24 cellular contexts compared by ENCODE assay signal in the genomic region with DNA sequence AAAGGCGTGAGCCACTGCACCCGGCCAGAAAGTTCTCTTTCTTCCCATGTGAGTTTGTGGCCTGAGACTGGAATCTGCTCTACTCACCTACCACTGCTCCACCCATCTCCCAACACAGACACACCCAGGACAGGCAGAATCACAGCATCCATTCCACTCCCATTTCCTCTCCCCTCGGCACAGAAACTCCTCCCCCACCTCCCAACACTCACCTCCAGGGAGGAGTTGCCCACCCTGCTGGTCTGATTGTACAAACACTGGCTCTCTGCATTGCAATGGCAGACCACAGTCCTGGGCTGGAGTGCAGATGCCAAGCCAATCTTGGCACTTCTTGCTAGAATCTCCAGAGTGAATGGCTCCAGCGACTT. TPM values are rescaled to one million over a fixed set of nuclear protein-coding genes. Genes with fewer than 3 reads are reported as not detected.
A peak's percentile ranks its signal among the peaks of the same experiment; 100 is the strongest.
DNase-seq lines count a peak whose midpoint lies in the region; ATAC-seq, FAIRE-seq and TF ChIP-seq lines count a peak whose summit lies in the region.
"Had no signal": no experiment of that assay in that cellular context is flagged by ENCODE, and none has a peak within 500 bp of the region (broad histone marks: within the 10 kb centered on the region; RNA-seq: fewer than 3 reads in every experiment).

No MANE protein-coding gene starts in this region.

- H4K8ac ChIP-seq in neuronal stem cell (ENCODE audit: low read depth, low read length): no peak overlapping the region

- no CpG with 5 or more reads among the region's 4 CpGs for WGBS in neuronal stem cell (ENCODE audit: extremely low coverage in 2 of 2, insufficient read length in 2 of 2, insufficient replicate concordance in 1 of 2), 2 donors

- no peaks in the 10 kb centered on the region for H3K36me3 Mint-ChIP-seq in activated CD8-positive, alpha-beta T cell treated with anti-CD3 and anti-CD28 coated beads for 36 hours (ENCODE audit: low read depth)

- no peak overlapping the region for H3K9ac ChIP-seq in neuronal stem cell (ENCODE audit: low read depth, low read length, poor library complexity)

- H2AFZ ChIP-seq in neuronal stem cell (ENCODE audit: low read length): no peak overlapping the region

- no peak overlapping the region for H3K18ac ChIP-seq in neuronal stem cell (ENCODE audit: low read length)

- DNase-seq in NCI-H82 (lab: John Stamatoyannopoulos, UW) (peak; percentile 35), NCI-H82 treated with DMSO at 0.1 percent for 48 hours (lab: John Stamatoyannopoulos, UW; ENCODE audit: unreplicated experiment) (no peak), NCI-H226 (peak; percentile 43), neuronal stem cell (ENCODE audit: low spot score) (no peak), DMS79 treated with DMSO at 0.1 percent for 48 hours (lab: John Stamatoyannopoulos, UW) (no peak), RCC 7860 (ENCODE audit: low spot score) (no peak)
- no peak for DNase-seq in activated CD8-positive, alpha-beta T cell treated with anti-CD3 and anti-CD28 coated beads for 36 hours
- DNase-seq: activated T-cell treated with anti-CD3 and anti-CD28 coated beads, Interleukin-2, amount 50 U/mL, for 4 hours; cortex of kidney; NCI-H1048; NCI-H2029 treated with DMSO at 0.1 percent for 48 hours; NCI-H510A treated with DMSO at 0.1 percent for 48 hours; SJCRH30; T-helper 17 cell; uterus had no signal

- peaks cover 13% of the 10 kb centered on the region for H3K4me1 Mint-ChIP-seq in activated CD8-positive, alpha-beta T cell treated with anti-CD3 and anti-CD28 coated beads for 36 hours (ENCODE audit: low read depth)

- H3K4me3 ChIP-seq in neuronal stem cell (ENCODE audit: low read length in 2 of 2): no peak overlapping the region
- H3K4me3 ChIP-seq: BLaER1 treated with 17β-estradiol and CSF1 and Interleukin-3, amounts not matched to agents 10 nM and 100 nM; K562; SJCRH30; uterus had no signal

- CTCF ChIA-PET in activated CD8-positive, alpha-beta T cell treated with anti-CD3 and anti-CD28 coated beads for 36 hours (lab: Charles Lee): no interaction called here

- FAIRE-seq in RCC 7860 (lab: Jason Lieb, UNC): no peak
- FAIRE-seq: GM12892, islet of Langerhans, K562 had no signal

- H2BK12ac ChIP-seq in neuronal stem cell (ENCODE audit: low read length): no peak overlapping the region

- H3K9me3 ChIP-seq in neuronal stem cell (replicated peaks in 1 of 2; ENCODE audit: control insufficient read depth in 2 of 2, insufficient read depth in 1 of 2, low read depth in 1 of 2, low read length in 2 of 2): no peaks in the 10 kb centered on the region
- H3K9me3 ChIP-seq: BLaER1 treated with 17β-estradiol and CSF1 and Interleukin-3, amounts not matched to agents 10 nM and 100 nM; SJCRH30; uterus had no signal

- intact Hi-C loops in activated CD8-positive, alpha-beta T cell treated with anti-CD3 and anti-CD28 coated beads for 36 hours (cut with micrococcal nuclease): no loop called here

- no peak for TF ChIP-seq CTCF in activated CD8-positive, alpha-beta T cell treated with anti-CD3 and anti-CD28 coated beads for 36 hours (IDR thresholded peaks at IDR 0.05)

- POLR2A ChIA-PET in activated CD8-positive, alpha-beta T cell treated with anti-CD3 and anti-CD28 coated beads for 36 hours (lab: Charles Lee): no interaction called here

- peak; percentile 55 for ATAC-seq in esophagus mucosa
- ATAC-seq in activated CD8-positive, alpha-beta T cell treated with anti-CD3 and anti-CD28 coated beads for 36 hours: no peak

- H2BK120ac ChIP-seq in neuronal stem cell (ENCODE audit: low read depth, low read length): no peak overlapping the region

- peaks cover 27% of the 10 kb centered on the region for H3K27me3 Mint-ChIP-seq in activated CD8-positive, alpha-beta T cell treated with anti-CD3 and anti-CD28 coated beads for 36 hours

- H2BK15ac ChIP-seq in neuronal stem cell (ENCODE audit: low read length): no peak overlapping the region

- no peak overlapping the region for H3K23ac ChIP-seq in neuronal stem cell (ENCODE audit: low read depth, low read length, poor library complexity)

- peak overlapping the region; percentile 71 for H3K14ac ChIP-seq in neuronal stem cell (ENCODE audit: low read length)

- no peak overlapping the region for H4K91ac ChIP-seq in neuronal stem cell (ENCODE audit: low read depth, low read length, poor library complexity)

- H2BK5ac ChIP-seq in neuronal stem cell (ENCODE audit: low read length): no peak overlapping the region

- no peak overlapping the region for H3K27ac Mint-ChIP-seq in activated CD8-positive, alpha-beta T cell treated with anti-CD3 and anti-CD28 coated beads for 36 hours
- H3K27ac Mint-ChIP-seq: activated CD4-positive, alpha-beta memory T cell treated with anti-CD3 and anti-CD28 coated beads, Interleukin-2, amount 10 ng/mL, durations not matched to agents 7 days and 5 days; nephron had no signal

- no peak overlapping the region for H2AK5ac ChIP-seq in neuronal stem cell (ENCODE audit: low read depth, low read length)

- peaks cover 0 to 27% (median 0%) of the 10 kb centered on the region in 3 experiments for H3K27me3 ChIP-seq in neuronal stem cell (ENCODE audit: control insufficient read depth in 3 of 3, insufficient read depth in 3 of 3, low read depth in 1 of 3, low read length in 3 of 3)
- H3K27me3 ChIP-seq: SJCRH30, uterus had no signal

- no peak overlapping the region for H3K27ac ChIP-seq in neuronal stem cell (replicated peaks; ENCODE audit: low read length)
- H3K27ac ChIP-seq: BLaER1 treated with 17β-estradiol and CSF1 and Interleukin-3, amounts not matched to agents 10 nM and 100 nM; SJCRH30; uterus had no signal

- H3K4me3 Mint-ChIP-seq in activated CD8-positive, alpha-beta T cell treated with anti-CD3 and anti-CD28 coated beads for 36 hours: no peak overlapping the region
- H3K4me3 Mint-ChIP-seq: activated CD4-positive, alpha-beta memory T cell treated with anti-CD3 and anti-CD28 coated beads, Interleukin-2, amount 10 ng/mL, durations not matched to agents 7 days and 5 days; activated T-cell treated with anti-CD3 and anti-CD28 coated beads, Interleukin-2, amount 50 U/mL, for 4 hours; nephron; T-helper 17 cell had no signal

- no peaks in the 10 kb centered on the region for H3K36me3 ChIP-seq in neuronal stem cell (replicated peaks in 1 of 2; ENCODE audit: control insufficient read depth in 2 of 2, insufficient read depth in 2 of 2, low read length in 2 of 2)
- H3K36me3 ChIP-seq: BLaER1 treated with 17β-estradiol and CSF1 and Interleukin-3, amounts not matched to agents 10 nM and 100 nM; SJCRH30; uterus had no signal

- H3K9me3 Mint-ChIP-seq in activated CD8-positive, alpha-beta T cell treated with anti-CD3 and anti-CD28 coated beads for 36 hours: no peaks in the 10 kb centered on the region
- H3K9me3 Mint-ChIP-seq: activated CD4-positive, alpha-beta memory T cell treated with anti-CD3 and anti-CD28 coated beads, Interleukin-2, amount 10 ng/mL, durations not matched to agents 7 days and 5 days; activated T-cell treated with anti-CD3 and anti-CD28 coated beads, Interleukin-2, amount 50 U/mL, for 4 hours had no signal

- H3K4ac ChIP-seq in neuronal stem cell (ENCODE audit: low read length): no peak overlapping the region

- H3K79me1 ChIP-seq in neuronal stem cell (ENCODE audit: low read depth, low read length): no peaks in the 10 kb centered on the region

- no peak overlapping the region for H3K4me2 ChIP-seq in neuronal stem cell (ENCODE audit: insufficient read depth, low read length, poor library complexity, severe bottlenecking)

- H3K4me1 ChIP-seq in neuronal stem cell (ENCODE audit: control insufficient read depth in 2 of 2, insufficient read depth in 1 of 2, low read depth in 1 of 2, low read length in 2 of 2): peaks cover 0 to 3% of the 10 kb centered on the region in 2 donors
- H3K4me1 ChIP-seq: SJCRH30, uterus had no signal

RNA-seq across cellular contexts. Expression of a gene that starts 36.1 kb away (rescaled TPM):
- total RNA-seq in esophagus mucosa: 34.9 TPM
- polyA plus RNA-seq in neuronal stem cell (2013, experiment 1 of 2): 1.2 TPM
- 1.3 TPM for polyA plus RNA-seq in neuronal stem cell (2013, experiment 2 of 2)
- under 1 TPM; 0.20 to 0.65 TPM for total RNA-seq in activated CD8-positive, alpha-beta T cell treated with anti-CD3 and anti-CD28 coated beads for 36 hours
- total RNA-seq: SJCRH30 had no signal

RNA-seq across cellular contexts. Expression of a gene that starts 54.8 kb away (rescaled TPM):
- total RNA-seq in esophagus mucosa: 43.5 TPM
- polyA plus RNA-seq in neuronal stem cell (2013, experiment 1 of 2): 0.03 TPM
- polyA plus RNA-seq in neuronal stem cell (2013, experiment 2 of 2): not detected
- under 1 TPM; 0.20 to 0.31 TPM for total RNA-seq in activated CD8-positive, alpha-beta T cell treated with anti-CD3 and anti-CD28 coated beads for 36 hours
- total RNA-seq: A673, lung microvascular endothelial cell, T-helper 17 cell had no signal

Comparison
In these comparisons a context has a peak if more than half of its experiments do, and no peak if none do; other contexts are left out.
1. DNase-seq: peak in NCI-H82 (single experiment) and NCI-H226 (single experiment); none in NCI-H82 treated with DMSO at 0.1 percent for 48 hours (single experiment), neuronal stem cell (single experiment), DMS79 treated with DMSO at 0.1 percent for 48 hours (single experiment), RCC 7860 (single experiment) and activated CD8-positive, alpha-beta T cell treated with anti-CD3 and anti-CD28 coated beads for 36 hours (single experiment).
2. RNA of a gene that starts 36.1 kb away (total RNA-seq): 34.9 TPM in esophagus mucosa (single experiment); 0.20 to 0.65 TPM in activated CD8-positive, alpha-beta T cell treated with anti-CD3 and anti-CD28 coated beads for 36 hours; every median in the first group is over 10 times any median in the second.
3. RNA of a gene that starts 54.8 kb away (total RNA-seq): 43.5 TPM in esophagus mucosa (single experiment); 0.20 to 0.31 TPM in activated CD8-positive, alpha-beta T cell treated with anti-CD3 and anti-CD28 coated beads for 36 hours; every median in the first group is over 10 times any median in the second.